2 cellular contexts compared by ENCODE assay signal in the genomic region with DNA sequence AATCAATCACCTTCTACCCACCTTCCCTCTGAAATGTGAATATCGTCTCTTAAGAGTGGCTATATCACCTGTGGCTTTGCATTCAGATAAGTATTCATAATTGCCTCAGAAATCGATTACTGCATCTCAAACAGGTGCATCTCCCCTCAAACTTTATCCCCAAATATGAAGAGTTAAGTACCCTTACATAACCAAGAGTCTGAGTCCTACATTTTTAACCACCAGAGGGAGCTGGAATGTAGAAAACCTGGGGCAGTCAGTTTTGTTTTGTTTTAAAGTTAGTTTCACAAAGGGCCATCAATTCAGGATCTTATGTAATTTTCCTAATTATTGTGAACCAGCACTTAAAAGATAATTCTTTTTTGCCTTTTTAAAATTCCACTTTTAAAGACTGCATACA.
TF ChIP-seq lines count a peak whose summit lies in the region.

No MANE protein-coding gene starts in this region.

TF ChIP-seq in GM23338, 12 proteins besides CTCF, POLR2A, EP300 and RAD21:
- TF ChIP-seq ZNF462 (CRISPR knock-in tag; IDR thresholded peaks at IDR 0.05), result no peak
- TF ChIP-seq EZH2phosphoT487 (IDR thresholded peaks at IDR 0.05; ENCODE audit: unreplicated experiment), result no peak
- no peak for TF ChIP-seq STAT1 (IDR thresholded peaks at IDR 0.05; ENCODE audit: unreplicated experiment)
- TF ChIP-seq ZNF114 (CRISPR knock-in tag; IDR thresholded peaks at IDR 0.05), result no peak
- no peak for TF ChIP-seq POLR2AphosphoS5 (IDR thresholded peaks at IDR 0.05; ENCODE audit: low read depth)
- TF ChIP-seq ETS1 (IDR thresholded peaks at IDR 0.05), result no peak
- TF ChIP-seq EZH2 (IDR thresholded peaks at IDR 0.05; ENCODE audit: low read depth, unreplicated experiment), result no peak
- no peak for TF ChIP-seq ZNF331 (CRISPR knock-in tag; IDR thresholded peaks at IDR 0.05; ENCODE audit: low read depth)
- TF ChIP-seq, protein P1, sequence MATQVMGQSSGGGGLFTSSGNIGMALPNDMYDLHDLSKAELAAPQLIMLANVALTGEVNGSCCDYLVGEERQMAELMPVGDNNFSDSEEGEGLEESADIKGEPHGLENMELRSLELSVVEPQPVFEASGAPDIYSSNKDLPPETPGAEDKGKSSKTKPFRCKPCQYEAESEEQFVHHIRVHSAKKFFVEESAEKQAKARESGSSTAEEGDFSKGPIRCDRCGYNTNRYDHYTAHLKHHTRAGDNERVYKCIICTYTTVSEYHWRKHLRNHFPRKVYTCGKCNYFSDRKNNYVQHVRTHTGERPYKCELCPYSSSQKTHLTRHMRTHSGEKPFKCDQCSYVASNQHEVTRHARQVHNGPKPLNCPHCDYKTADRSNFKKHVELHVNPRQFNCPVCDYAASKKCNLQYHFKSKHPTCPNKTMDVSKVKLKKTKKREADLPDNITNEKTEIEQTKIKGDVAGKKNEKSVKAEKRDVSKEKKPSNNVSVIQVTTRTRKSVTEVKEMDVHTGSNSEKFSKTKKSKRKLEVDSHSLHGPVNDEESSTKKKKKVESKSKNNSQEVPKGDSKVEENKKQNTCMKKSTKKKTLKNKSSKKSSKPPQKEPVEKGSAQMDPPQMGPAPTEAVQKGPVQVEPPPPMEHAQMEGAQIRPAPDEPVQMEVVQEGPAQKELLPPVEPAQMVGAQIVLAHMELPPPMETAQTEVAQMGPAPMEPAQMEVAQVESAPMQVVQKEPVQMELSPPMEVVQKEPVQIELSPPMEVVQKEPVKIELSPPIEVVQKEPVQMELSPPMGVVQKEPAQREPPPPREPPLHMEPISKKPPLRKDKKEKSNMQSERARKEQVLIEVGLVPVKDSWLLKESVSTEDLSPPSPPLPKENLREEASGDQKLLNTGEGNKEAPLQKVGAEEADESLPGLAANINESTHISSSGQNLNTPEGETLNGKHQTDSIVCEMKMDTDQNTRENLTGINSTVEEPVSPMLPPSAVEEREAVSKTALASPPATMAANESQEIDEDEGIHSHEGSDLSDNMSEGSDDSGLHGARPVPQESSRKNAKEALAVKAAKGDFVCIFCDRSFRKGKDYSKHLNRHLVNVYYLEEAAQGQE (IDR thresholded peaks at IDR 0.05; ENCODE audit: unreplicated experiment), result no peak

TF ChIP-seq in HepG2, 621 proteins besides CTCF, POLR2A, EP300 and RAD21:
- TF ChIP-seq ZNF543 (CRISPR knock-in tag; IDR thresholded peaks at IDR 0.05) (no peak), MLLT10 (CRISPR knock-in tag; IDR thresholded peaks at IDR 0.05) (no peak), ZNF160 (CRISPR knock-in tag; IDR thresholded peaks at IDR 0.05) (no peak), NONO (IDR thresholded peaks at IDR 0.05) (no peak), NONO (CRISPR knock-in tag; conservative IDR thresholded peaks at IDR 0.05) (no peak), ZNF770 (CRISPR knock-in tag; IDR thresholded peaks at IDR 0.05) (no peak), SMC3 (IDR thresholded peaks at IDR 0.05; ENCODE audit: low read length) (peak; percentile 43; the same call in 1 of the 2 replicates), STAG1 (CRISPR knock-in tag; IDR thresholded peaks at IDR 0.05) (peak; percentile 57), ZNF652 (CRISPR knock-in tag; IDR thresholded peaks at IDR 0.05; ENCODE audit: borderline replicate concordance, low read depth) (peak; percentile 93), MTA3 (CRISPR knock-in tag; IDR thresholded peaks at IDR 0.05) (no peak)
- TF ChIP-seq, protein P2, sequence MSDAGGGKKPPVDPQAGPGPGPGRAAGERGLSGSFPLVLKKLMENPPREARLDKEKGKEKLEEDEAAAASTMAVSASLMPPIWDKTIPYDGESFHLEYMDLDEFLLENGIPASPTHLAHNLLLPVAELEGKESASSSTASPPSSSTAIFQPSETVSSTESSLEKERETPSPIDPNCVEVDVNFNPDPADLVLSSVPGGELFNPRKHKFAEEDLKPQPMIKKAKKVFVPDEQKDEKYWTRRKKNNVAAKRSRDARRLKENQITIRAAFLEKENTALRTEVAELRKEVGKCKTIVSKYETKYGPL (CRISPR knock-in tag; IDR thresholded peaks at IDR 0.05), result peak; percentile 90
- TF ChIP-seq, protein P3, sequence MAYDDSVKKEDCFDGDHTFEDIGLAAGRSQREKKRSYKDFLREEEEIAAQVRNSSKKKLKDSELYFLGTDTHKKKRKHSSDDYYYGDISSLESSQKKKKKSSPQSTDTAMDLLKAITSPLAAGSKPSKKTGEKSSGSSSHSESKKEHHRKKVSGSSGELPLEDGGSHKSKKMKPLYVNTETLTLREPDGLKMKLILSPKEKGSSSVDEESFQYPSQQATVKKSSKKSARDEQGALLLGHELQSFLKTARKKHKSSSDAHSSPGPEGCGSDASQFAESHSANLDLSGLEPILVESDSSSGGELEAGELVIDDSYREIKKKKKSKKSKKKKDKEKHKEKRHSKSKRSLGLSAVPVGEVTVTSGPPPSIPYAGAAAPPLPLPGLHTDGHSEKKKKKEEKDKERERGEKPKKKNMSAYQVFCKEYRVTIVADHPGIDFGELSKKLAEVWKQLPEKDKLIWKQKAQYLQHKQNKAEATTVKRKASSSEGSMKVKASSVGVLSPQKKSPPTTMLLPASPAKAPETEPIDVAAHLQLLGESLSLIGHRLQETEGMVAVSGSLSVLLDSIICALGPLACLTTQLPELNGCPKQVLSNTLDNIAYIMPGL (CRISPR knock-in tag; IDR thresholded peaks at IDR 0.05; ENCODE audit: borderline replicate concordance in 1 of 2, low read depth in 1 of 2), result no peak
